1 cellular context compared by ENCODE assay signal in genomic region chr18:48538531-48539405, GRCh38.
TF ChIP-seq lines count a peak whose summit lies in the region.

TSS of gene CTIF (plus strand) at chr18:48539031. CDS start at chr18:48619566, 80,535 bp downstream.

TF ChIP-seq in H1, 55 proteins besides CTCF, POLR2A, EP300 and RAD21:
- peak; percentile 51 for TF ChIP-seq KDM4A (IDR thresholded peaks at IDR 0.05; ENCODE audit: low read depth, low read length, severe bottlenecking)
- TF ChIP-seq CEBPB (IDR thresholded peaks at IDR 0.05; ENCODE audit: low read depth, low read length), result no peak
- TF ChIP-seq TAF7 (optimal IDR thresholded peaks at IDR 0.05; ENCODE audit: borderline replicate concordance, low read depth, low read length), result peak; percentile 59
- peak; percentile 77 for TF ChIP-seq SIX5 (IDR thresholded peaks at IDR 0.05; ENCODE audit: low read depth, low read length)
- peak; percentile 54 for TF ChIP-seq ASH2L (IDR thresholded peaks at IDR 0.05; ENCODE audit: low read length)
- peak; percentile 57; the same call in 1 of the 2 replicates for TF ChIP-seq SP1 (IDR thresholded peaks at IDR 0.05; ENCODE audit: low read depth, low read length)
- TF ChIP-seq SP4 (IDR thresholded peaks at IDR 0.05; ENCODE audit: low read length), result peak; percentile 70; the same call in 1 of the 2 replicates
- peak in 1 of 2 experiments; percentile 88; a peak in 2 of 4 replicates for TF ChIP-seq SIN3A (conservative IDR thresholded peaks at IDR 0.05 in 1 of 2, IDR thresholded peaks at IDR 0.05 in 1 of 2; ENCODE audit: low read depth in 1 of 2, low read length in 2 of 2)
- peak; percentile 84 for TF ChIP-seq USF2 (IDR thresholded peaks at IDR 0.05; ENCODE audit: low read length)
- TF ChIP-seq TAF1 (IDR thresholded peaks at IDR 0.05; ENCODE audit: low read depth, low read length), result peak; percentile 84
- no peak for TF ChIP-seq GABPA (IDR thresholded peaks at IDR 0.05; ENCODE audit: borderline replicate concordance, insufficient read depth, low read length)
- no peak for TF ChIP-seq E2F6 (IDR thresholded peaks at IDR 0.05)
- no peak for TF ChIP-seq POU5F1 (IDR thresholded peaks at IDR 0.05; ENCODE audit: low read depth, low read length)
- peak; percentile 50; the same call in 1 of the 2 replicates for TF ChIP-seq POLR2AphosphoS5 (IDR thresholded peaks at IDR 0.05; ENCODE audit: low read depth, low read length)
- no peak for TF ChIP-seq SRF (IDR thresholded peaks at IDR 0.05; ENCODE audit: low read depth, low read length)
- no peak for TF ChIP-seq MAFK (IDR thresholded peaks at IDR 0.05; ENCODE audit: low read depth, low read length)
- peak; percentile 71 for TF ChIP-seq CREB1 (IDR thresholded peaks at IDR 0.05)
- TF ChIP-seq YY1 (IDR thresholded peaks at IDR 0.05; ENCODE audit: low read depth, low read length), result peak; percentile 95
- no peak for TF ChIP-seq NANOG (IDR thresholded peaks at IDR 0.05; ENCODE audit: insufficient read depth, low read depth, low read length, poor library complexity, severe bottlenecking)
- TF ChIP-seq MAX (IDR thresholded peaks at IDR 0.05), result peak; percentile 90
